8 cellular contexts compared by ENCODE assay signal in genomic region chr7:153413199-153413539, GRCh38.
"Had no signal": no experiment of that assay in that cellular context is flagged by ENCODE, and none has a peak within 500 bp of the region (broad histone marks: within the 10 kb centered on the region; RNA-seq: fewer than 3 reads in every experiment).

No MANE protein-coding gene starts in this region.

- H3K4me3 ChIP-seq: GM12878 had no signal

- ATAC-seq: GM12878 had no signal

- DNase-seq: GDM1, GF-D8 had no signal

- FAIRE-seq: G401.6, GM12878, GM12891, GM12892, GM18507, GM19239 had no signal
